2 cellular contexts compared by ENCODE assay signal in the genomic region with DNA sequence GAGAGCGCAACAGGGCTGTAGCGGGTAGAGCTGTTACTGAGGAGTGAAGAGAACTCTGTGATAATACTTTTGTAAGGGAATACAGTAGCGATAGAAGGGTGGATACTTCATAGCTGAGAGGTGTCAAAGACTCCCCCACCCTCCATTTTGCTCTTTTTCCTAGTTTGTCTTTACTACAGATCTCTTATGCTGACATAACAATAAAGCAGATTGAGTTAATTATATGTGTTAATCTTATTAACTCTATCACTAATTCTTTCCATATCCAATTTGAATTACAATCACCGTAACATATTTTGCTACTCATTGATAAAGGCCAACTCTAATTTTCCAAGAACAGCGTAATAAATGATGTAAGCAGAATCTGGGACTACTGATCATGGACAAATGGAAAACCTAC.
A peak's percentile ranks its signal among the peaks of the same experiment; 100 is the strongest.
TF ChIP-seq lines count a peak whose summit lies in the region.

No MANE protein-coding gene starts in this region.

TF ChIP-seq in IMR-90, 13 proteins besides CTCF, POLR2A, EP300 and RAD21:
- TF ChIP-seq NFE2L2 (IDR thresholded peaks at IDR 0.05; ENCODE audit: low read depth, low read length) (no peak), RFX5 (IDR thresholded peaks at IDR 0.05; ENCODE audit: low read depth, low read length) (no peak), MAFK (IDR thresholded peaks at IDR 0.05; ENCODE audit: low read depth, low read length) (peak; percentile 31; the same call in 1 of the 2 replicates), CEBPB (IDR thresholded peaks at IDR 0.05; ENCODE audit: low read depth, low read length) (no peak), SMC3 (IDR thresholded peaks at IDR 0.05; ENCODE audit: low read depth, low read length) (no peak)
- TF ChIP-seq, protein P1, sequence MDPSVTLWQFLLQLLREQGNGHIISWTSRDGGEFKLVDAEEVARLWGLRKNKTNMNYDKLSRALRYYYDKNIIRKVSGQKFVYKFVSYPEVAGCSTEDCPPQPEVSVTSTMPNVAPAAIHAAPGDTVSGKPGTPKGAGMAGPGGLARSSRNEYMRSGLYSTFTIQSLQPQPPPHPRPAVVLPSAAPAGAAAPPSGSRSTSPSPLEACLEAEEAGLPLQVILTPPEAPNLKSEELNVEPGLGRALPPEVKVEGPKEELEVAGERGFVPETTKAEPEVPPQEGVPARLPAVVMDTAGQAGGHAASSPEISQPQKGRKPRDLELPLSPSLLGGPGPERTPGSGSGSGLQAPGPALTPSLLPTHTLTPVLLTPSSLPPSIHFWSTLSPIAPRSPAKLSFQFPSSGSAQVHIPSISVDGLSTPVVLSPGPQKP (IDR thresholded peaks at IDR 0.05; ENCODE audit: borderline replicate concordance, low read depth, low read length): no peak

TF ChIP-seq in K562, 482 proteins besides CTCF, POLR2A, EP300 and RAD21:
- TF ChIP-seq SNIP1 (IDR thresholded peaks at IDR 0.05; ENCODE audit: low read depth) (no peak), BHLHE40 (IDR thresholded peaks at IDR 0.05; ENCODE audit: low read length) (no peak), ZSCAN32 (CRISPR knock-in tag; IDR thresholded peaks at IDR 0.05) (no peak), DMBX1 (CRISPR knock-in tag; IDR thresholded peaks at IDR 0.05; ENCODE audit: borderline replicate concordance) (no peak), TFAM (CRISPR knock-in tag; conservative IDR thresholded peaks at IDR 0.05) (no peak), ZNF316 (IDR thresholded peaks at IDR 0.05) (peak; percentile 58), IRF2 (CRISPR knock-in tag; IDR thresholded peaks at IDR 0.05) (no peak), HDAC2 (IDR thresholded peaks at IDR 0.05) (no peak), C11orf30 (IDR thresholded peaks at IDR 0.05; ENCODE audit: low read depth) (0 out of 2 replicates have a peak, but pooled peaks have one; percentile 33)
- TF ChIP-seq, protein P2, sequence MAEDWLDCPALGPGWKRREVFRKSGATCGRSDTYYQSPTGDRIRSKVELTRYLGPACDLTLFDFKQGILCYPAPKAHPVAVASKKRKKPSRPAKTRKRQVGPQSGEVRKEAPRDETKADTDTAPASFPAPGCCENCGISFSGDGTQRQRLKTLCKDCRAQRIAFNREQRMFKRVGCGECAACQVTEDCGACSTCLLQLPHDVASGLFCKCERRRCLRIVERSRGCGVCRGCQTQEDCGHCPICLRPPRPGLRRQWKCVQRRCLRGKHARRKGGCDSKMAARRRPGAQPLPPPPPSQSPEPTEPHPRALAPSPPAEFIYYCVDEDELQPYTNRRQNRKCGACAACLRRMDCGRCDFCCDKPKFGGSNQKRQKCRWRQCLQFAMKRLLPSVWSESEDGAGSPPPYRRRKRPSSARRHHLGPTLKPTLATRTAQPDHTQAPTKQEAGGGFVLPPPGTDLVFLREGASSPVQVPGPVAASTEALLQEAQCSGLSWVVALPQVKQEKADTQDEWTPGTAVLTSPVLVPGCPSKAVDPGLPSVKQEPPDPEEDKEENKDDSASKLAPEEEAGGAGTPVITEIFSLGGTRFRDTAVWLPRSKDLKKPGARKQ (CRISPR knock-in tag; IDR thresholded peaks at IDR 0.05): no peak
- TF ChIP-seq, protein P3, sequence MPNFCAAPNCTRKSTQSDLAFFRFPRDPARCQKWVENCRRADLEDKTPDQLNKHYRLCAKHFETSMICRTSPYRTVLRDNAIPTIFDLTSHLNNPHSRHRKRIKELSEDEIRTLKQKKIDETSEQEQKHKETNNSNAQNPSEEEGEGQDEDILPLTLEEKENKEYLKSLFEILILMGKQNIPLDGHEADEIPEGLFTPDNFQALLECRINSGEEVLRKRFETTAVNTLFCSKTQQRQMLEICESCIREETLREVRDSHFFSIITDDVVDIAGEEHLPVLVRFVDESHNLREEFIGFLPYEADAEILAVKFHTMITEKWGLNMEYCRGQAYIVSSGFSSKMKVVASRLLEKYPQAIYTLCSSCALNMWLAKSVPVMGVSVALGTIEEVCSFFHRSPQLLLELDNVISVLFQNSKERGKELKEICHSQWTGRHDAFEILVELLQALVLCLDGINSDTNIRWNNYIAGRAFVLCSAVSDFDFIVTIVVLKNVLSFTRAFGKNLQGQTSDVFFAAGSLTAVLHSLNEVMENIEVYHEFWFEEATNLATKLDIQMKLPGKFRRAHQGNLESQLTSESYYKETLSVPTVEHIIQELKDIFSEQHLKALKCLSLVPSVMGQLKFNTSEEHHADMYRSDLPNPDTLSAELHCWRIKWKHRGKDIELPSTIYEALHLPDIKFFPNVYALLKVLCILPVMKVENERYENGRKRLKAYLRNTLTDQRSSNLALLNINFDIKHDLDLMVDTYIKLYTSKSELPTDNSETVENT (CRISPR knock-in tag; IDR thresholded peaks at IDR 0.05): no peak
- TF ChIP-seq, protein P4, sequence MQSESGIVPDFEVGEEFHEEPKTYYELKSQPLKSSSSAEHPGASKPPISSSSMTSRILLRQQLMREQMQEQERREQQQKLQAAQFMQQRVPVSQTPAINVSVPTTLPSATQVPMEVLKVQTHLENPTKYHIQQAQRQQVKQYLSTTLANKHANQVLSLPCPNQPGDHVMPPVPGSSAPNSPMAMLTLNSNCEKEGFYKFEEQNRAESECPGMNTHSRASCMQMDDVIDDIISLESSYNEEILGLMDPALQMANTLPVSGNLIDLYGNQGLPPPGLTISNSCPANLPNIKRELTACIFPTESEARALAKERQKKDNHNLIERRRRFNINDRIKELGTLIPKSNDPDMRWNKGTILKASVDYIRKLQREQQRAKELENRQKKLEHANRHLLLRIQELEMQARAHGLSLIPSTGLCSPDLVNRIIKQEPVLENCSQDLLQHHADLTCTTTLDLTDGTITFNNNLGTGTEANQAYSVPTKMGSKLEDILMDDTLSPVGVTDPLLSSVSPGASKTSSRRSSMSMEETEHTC (IDR thresholded peaks at IDR 0.05): no peak
